In genomic region chr1:234598974-234599616, GRCh38 we compare ENCODE assay signal across 8 cellular contexts. TPM values are rescaled to one million over a fixed set of nuclear protein-coding genes. Genes with fewer than 3 reads are reported as not detected.
DNase-seq lines count a peak whose midpoint lies in the region; ATAC-seq and TF ChIP-seq lines count a peak whose summit lies in the region.

No MANE protein-coding gene starts in this region.

- H3K4me3 Mint-ChIP-seq in Caco-2 (ENCODE audit: unreplicated experiment), result peak overlapping the region; percentile 89
- H3K4me3 Mint-ChIP-seq in naive thymus-derived CD4-positive, alpha-beta T cell, result peak overlapping the region; percentile 75 to 97 (median 88)

- peaks cover 7% of the 10 kb centered on the region; the same call in 1 of the 2 replicates for H3K9me3 ChIP-seq in Caco-2
- no peaks in the 10 kb centered on the region for H3K9me3 ChIP-seq in naive thymus-derived CD4-positive, alpha-beta T cell (ENCODE audit: control insufficient read depth in 2 of 3, low read length in 3 of 3)

- H3K4me3 ChIP-seq in Caco-2 (ENCODE audit: low read depth, low read length), result peak overlapping the region; percentile 59
- peak overlapping the region; percentile 67 for H3K4me3 ChIP-seq in coronary artery
- peak overlapping the region; percentile 61 for H3K4me3 ChIP-seq in naive thymus-derived CD4-positive, alpha-beta T cell (ENCODE audit: low read length)

- peaks cover 32% of the 10 kb centered on the region for H3K36me3 Mint-ChIP-seq in Caco-2 (ENCODE audit: insufficient read depth, unreplicated experiment)
- peaks cover 0 to 21% (median 0%) of the 10 kb centered on the region in 5 donors for H3K36me3 Mint-ChIP-seq in naive thymus-derived CD4-positive, alpha-beta T cell

- H3K27ac ChIP-seq in coronary artery, result peak overlapping the region; percentile 92 to 96
- peak overlapping the region; percentile 96 for H3K27ac ChIP-seq in naive thymus-derived CD4-positive, alpha-beta T cell (ENCODE audit: low read depth, low read length)

- DNase-seq in Caco-2, result no peak
- peak; percentile 84 for DNase-seq in NOMO-1 treated with DMSO at 0.1 percent for 48 hours (lab: John Stamatoyannopoulos, UW; ENCODE audit: unreplicated experiment)
- peak; percentile 77 for DNase-seq in coronary artery (ENCODE audit: low spot score)
- DNase-seq in naive thymus-derived CD4-positive, alpha-beta T cell, result no peak
- DNase-seq in DMS53 (lab: John Stamatoyannopoulos, UW), result no peak
- no peak for DNase-seq in NCI-H524 (lab: John Stamatoyannopoulos, UW)

- H3K36me3 ChIP-seq in Caco-2 (ENCODE audit: control insufficient read depth, insufficient read depth, low read length), result no peaks in the 10 kb centered on the region
- H3K36me3 ChIP-seq in naive thymus-derived CD4-positive, alpha-beta T cell (ENCODE audit: control insufficient read depth in 2 of 3, insufficient read depth in 3 of 3, low read length in 3 of 3), result no peaks in the 10 kb centered on the region

- no TSS peak for BruUV-seq in Caco-2 (replicated peaks; lab: Mats Ljungman, UMichigan)

- no peaks in the 10 kb centered on the region for H3K27me3 Mint-ChIP-seq in Caco-2 (ENCODE audit: insufficient read depth, unreplicated experiment)
- no peaks in the 10 kb centered on the region for H3K27me3 Mint-ChIP-seq in naive thymus-derived CD4-positive, alpha-beta T cell

- ATAC-seq in naive thymus-derived CD4-positive, alpha-beta T cell, result no peak
- ATAC-seq in GM18868 (IDR thresholded peaks at IDR 0.05; ENCODE audit: unreplicated experiment) (no peak), GM18858 (IDR thresholded peaks at IDR 0.05; ENCODE audit: unreplicated experiment) (no peak)

- H3K27ac Mint-ChIP-seq in Caco-2 (ENCODE audit: unreplicated experiment), result peak overlapping the region; percentile 92
- H3K27ac Mint-ChIP-seq in naive thymus-derived CD4-positive, alpha-beta T cell, result peak overlapping the region; percentile 87 to 99 (median 94)

- POLR2A ChIA-PET in Caco-2 (lab: Charles Lee), result interaction anchor here (0.6 to 2.1 kb wide), 4 partner anchors 21 to 365 kb away, joined by 3 to 9 read pairs (median 5); no protein-coding TSS in a partner anchor
- POLR2A ChIA-PET in naive thymus-derived CD4-positive, alpha-beta T cell (lab: Charles Lee), result interaction anchor here (0.6 to 9.9 kb wide), 8 partner anchors 13 to 485 kb away, joined by 3 to 260 read pairs (median 3); partner anchors contain the start of gene IRF2BP2

- intact Hi-C loops in Caco-2 (cut with micrococcal nuclease; ENCODE audit: unreplicated experiment), result loop anchor here (1.0 to 2.0 kb wide), 3 partner anchors 53 to 100 kb away; no protein-coding TSS in a partner anchor
- intact Hi-C loops in naive thymus-derived CD4-positive, alpha-beta T cell (cut with micrococcal nuclease), result loop anchor here (1.0 kb wide), 10 partner anchors 92 to 484 kb away; no protein-coding TSS in a partner anchor

- H3K4me1 Mint-ChIP-seq in Caco-2 (ENCODE audit: low read depth, unreplicated experiment), result peaks cover 22% of the 10 kb centered on the region
- peaks cover 25 to 67% (median 58%) of the 10 kb centered on the region in 7 donors for H3K4me1 Mint-ChIP-seq in naive thymus-derived CD4-positive, alpha-beta T cell

- peaks cover 49% of the 10 kb centered on the region for H3K4me1 ChIP-seq in Caco-2
- H3K4me1 ChIP-seq in naive thymus-derived CD4-positive, alpha-beta T cell (ENCODE audit: control insufficient read depth in 2 of 2, insufficient read depth in 2 of 2, low read length in 2 of 2), result peaks cover 47 to 49% of the 10 kb centered on the region in 2 donors

- TF ChIP-seq CTCF in Caco-2 (IDR thresholded peaks at IDR 0.05; ENCODE audit: insufficient read depth in 1 of 2, low read depth in 1 of 2, low read length in 1 of 2, severe bottlenecking in 1 of 2, unreplicated experiment in 1 of 2) (no peak), coronary artery (IDR thresholded peaks at IDR 0.05) (no peak)

- no peaks in the 10 kb centered on the region for H3K27me3 ChIP-seq in Caco-2 (replicated peaks; ENCODE audit: control insufficient read depth, insufficient read depth, low read length)
- no peaks in the 10 kb centered on the region for H3K27me3 ChIP-seq in naive thymus-derived CD4-positive, alpha-beta T cell (ENCODE audit: control insufficient read depth in 2 of 2, insufficient read depth in 2 of 2, low read length in 2 of 2)

- H3K9me3 Mint-ChIP-seq in Caco-2 (ENCODE audit: unreplicated experiment), result peaks cover 32% of the 10 kb centered on the region
- H3K9me3 Mint-ChIP-seq in naive thymus-derived CD4-positive, alpha-beta T cell, result peaks cover 0 to 4% (median 0%) of the 10 kb centered on the region in 11 donors

- CTCF ChIA-PET in Caco-2 (lab: Charles Lee), result interaction anchor here (0.6 to 1.6 kb wide), 2 partner anchors 21 to 104 kb away, joined by 3 to 5 read pairs; no protein-coding TSS in a partner anchor
- CTCF ChIA-PET in naive thymus-derived CD4-positive, alpha-beta T cell (lab: Charles Lee), result interaction anchor here (0.6 to 5.7 kb wide), 14 partner anchors 13 to 557 kb away, joined by 3 to 36 read pairs (median 4); no protein-coding TSS in a partner anchor

RNA-seq across cellular contexts. Expression of gene IRF2BP2, which starts 10.9 kb away (rescaled TPM):
- total RNA-seq in Caco-2 (2022), result 129 and 135 TPM in 2 replicates
- 100 to 1,000 TPM; 150 to 413 (median 173) TPM for total RNA-seq in naive thymus-derived CD4-positive, alpha-beta T cell
- 10 to 100 TPM; 28.7 to 35.6 TPM for polyA plus RNA-seq in naive thymus-derived CD4-positive, alpha-beta T cell

Comparison
In these comparisons a context has a peak if more than half of its experiments do, and no peak if none do; other contexts are left out.
1. DNase-seq: peak in NOMO-1 treated with DMSO at 0.1 percent for 48 hours (single experiment) and coronary artery (single experiment); none in Caco-2 (0 of 2), naive thymus-derived CD4-positive, alpha-beta T cell (0 of 9), DMS53 (single experiment) and NCI-H524 (0 of 2).
2. Peak in every context shown above with its lines, with median percentiles within 50 percentile points of each other: H3K4me3 ChIP-seq.